ENCODE assay signal across 23 cellular contexts in genomic region chr11:36098976-36099375, GRCh38.
"Had no signal": no experiment of that assay in that cellular context is flagged by ENCODE, and none has a peak within 500 bp of the region (broad histone marks: within the 10 kb centered on the region; RNA-seq: fewer than 3 reads in every experiment).

No MANE protein-coding gene starts in this region.

- H3K4me3 ChIP-seq: adrenal gland, ascending aorta, dorsolateral prefrontal cortex, esophagus muscularis mucosa, gastrocnemius medialis, heart left ventricle, mucosa of descending colon, neural progenitor cell, thoracic aorta, vagina had no signal

- H3K27ac Mint-ChIP-seq: activated CD4-positive, alpha-beta T cell treated with anti-CD3 and anti-CD28 coated beads, Interleukin-2, amount 10 ng/mL, durations not matched to agents 24 days and 14 days; activated CD8-positive, alpha-beta memory T cell treated with anti-CD3 and anti-CD28 coated beads, Interleukin-2, amount 10 ng/mL, durations not matched to agents 7 days and 5 days; activated CD8-positive, alpha-beta T cell treated with anti-CD3 and anti-CD28 coated beads for 36 hours; activated naive CD8-positive, alpha-beta T cell; effector memory CD8-positive, alpha-beta T cell; neural progenitor cell; T-helper 17 cell; type B pancreatic cell had no signal

- H3K9me3 Mint-ChIP-seq: activated CD4-positive, alpha-beta T cell treated with anti-CD3 and anti-CD28 coated beads, Interleukin-2, amount 10 ng/mL, durations not matched to agents 24 days and 14 days; activated CD8-positive, alpha-beta T cell treated with anti-CD3 and anti-CD28 coated beads for 36 hours; central memory CD8-positive, alpha-beta T cell; effector memory CD8-positive, alpha-beta T cell; type B pancreatic cell had no signal

- H3K27me3 ChIP-seq: adrenal gland, ascending aorta, dorsolateral prefrontal cortex, esophagus muscularis mucosa, gastrocnemius medialis, neural progenitor cell, vagina had no signal

- H3K36me3 ChIP-seq: adrenal gland, ascending aorta, gastrocnemius medialis, thoracic aorta had no signal

- H3K27ac ChIP-seq: adrenal gland, ascending aorta, esophagus muscularis mucosa, gastrocnemius medialis, heart left ventricle, thoracic aorta, vagina had no signal

- DNase-seq: activated CD4-positive, alpha-beta T cell treated with anti-CD3 and anti-CD28 coated beads, Interleukin-2, amount 10 ng/mL, durations not matched to agents 24 days and 14 days; activated CD8-positive, alpha-beta memory T cell treated with anti-CD3 and anti-CD28 coated beads, Interleukin-2, amount 10 ng/mL, durations not matched to agents 7 days and 5 days; activated CD8-positive, alpha-beta T cell treated with anti-CD3 and anti-CD28 coated beads for 36 hours; activated effector memory CD4-positive, alpha-beta T cell treated with anti-CD3 and anti-CD28 coated beads, Interleukin-2, amount 50 U/mL, for 16 hours; activated T-cell treated with anti-CD3 and anti-CD28 coated beads for 4 hours; adrenal gland; dorsolateral prefrontal cortex; effector memory CD8-positive, alpha-beta T cell; gastrocnemius medialis; heart left ventricle; mesendoderm; mucosa of descending colon; stimulated activated CD4-positive, alpha-beta T cell treated with anti-CD3 and anti-CD28 coated beads, Interleukin-2, amount 100 ng/mL, for 48 hours; stimulated activated naive CD4-positive, alpha-beta T cell; T-helper 17 cell had no signal

- H2AFZ ChIP-seq: neural progenitor cell had no signal

- H3K4me3 Mint-ChIP-seq: activated CD4-positive, alpha-beta T cell treated with anti-CD3 and anti-CD28 coated beads, Interleukin-2, amount 10 ng/mL, durations not matched to agents 24 days and 14 days; activated CD8-positive, alpha-beta memory T cell treated with anti-CD3 and anti-CD28 coated beads, Interleukin-2, amount 10 ng/mL, durations not matched to agents 7 days and 5 days; activated CD8-positive, alpha-beta T cell treated with anti-CD3 and anti-CD28 coated beads for 36 hours; activated naive CD8-positive, alpha-beta T cell; central memory CD8-positive, alpha-beta T cell; effector memory CD8-positive, alpha-beta T cell; neural progenitor cell; T-helper 17 cell; type B pancreatic cell had no signal

- H3K36me3 Mint-ChIP-seq: activated CD8-positive, alpha-beta memory T cell treated with anti-CD3 and anti-CD28 coated beads, Interleukin-2, amount 10 ng/mL, durations not matched to agents 7 days and 5 days; activated naive CD8-positive, alpha-beta T cell had no signal

- H3K4me1 ChIP-seq: adrenal gland, vagina had no signal

- H3K4me2 ChIP-seq: neural progenitor cell had no signal

- ATAC-seq: activated CD8-positive, alpha-beta memory T cell treated with anti-CD3 and anti-CD28 coated beads, Interleukin-2, amount 10 ng/mL, durations not matched to agents 7 days and 5 days; activated CD8-positive, alpha-beta T cell treated with anti-CD3 and anti-CD28 coated beads for 36 hours; effector memory CD8-positive, alpha-beta T cell; gastrocnemius medialis; mucosa of descending colon; T-helper 17 cell had no signal

- H3K27me3 Mint-ChIP-seq: type B pancreatic cell had no signal

- H3K4me1 Mint-ChIP-seq: activated CD4-positive, alpha-beta T cell treated with anti-CD3 and anti-CD28 coated beads, Interleukin-2, amount 10 ng/mL, durations not matched to agents 24 days and 14 days; activated CD8-positive, alpha-beta memory T cell treated with anti-CD3 and anti-CD28 coated beads, Interleukin-2, amount 10 ng/mL, durations not matched to agents 7 days and 5 days; central memory CD8-positive, alpha-beta T cell; T-helper 17 cell had no signal
